In genomic region chr10:114821293-114821914, GRCh38 we compare ENCODE assay signal across 8 cellular contexts. TPM values are rescaled to one million over a fixed set of nuclear protein-coding genes. Genes with fewer than 3 reads are reported as not detected.
DNase-seq lines count a peak whose midpoint lies in the region; ATAC-seq, FAIRE-seq and TF ChIP-seq lines count a peak whose summit lies in the region.

Gene FHIP2A (plus strand): TSS chr10:114821780. CDS start chr10:114822079, 299 bp downstream.

- no peaks in the 10 kb centered on the region for H3K9me3 Mint-ChIP-seq in activated CD4-positive, alpha-beta T cell treated with anti-CD3 and anti-CD28 coated beads for 36 hours (ENCODE audit: low read depth)

- CTCF ChIA-PET in activated CD4-positive, alpha-beta T cell treated with anti-CD3 and anti-CD28 coated beads for 36 hours (lab: Charles Lee): interaction anchor here (0.6 to 2.2 kb wide), 21 partner anchors 9 to 518 kb away, joined by 3 to 11 read pairs (median 3); no protein-coding TSS in a partner anchor

- H3K4me3 Mint-ChIP-seq in activated CD4-positive, alpha-beta T cell treated with anti-CD3 and anti-CD28 coated beads for 36 hours: peak within 1 kb of the TSS; percentile 95

- no peaks in the 10 kb centered on the region; the same call in 1 of the 2 replicates for H3K36me3 ChIP-seq in ACC112 (ENCODE audit: insufficient read depth, low read length)

- peak within 1 kb of the TSS; percentile 96 for H2AFZ ChIP-seq in ACC112 (ENCODE audit: low read length, unreplicated experiment)

- peaks cover 26% of the 10 kb centered on the region for H3K4me1 ChIP-seq in ACC112 (ENCODE audit: control insufficient read depth, insufficient read depth, low read length, unreplicated experiment)

- intact Hi-C loops in activated CD4-positive, alpha-beta T cell treated with anti-CD3 and anti-CD28 coated beads for 36 hours (cut with DNase I, micrococcal nuclease): loop anchor here (2.0 to 10.0 kb wide), 4 partner anchors 113 to 649 kb away; partner anchors contain the start of genes TRUB1 (in 2 of the 2) and CCDC186 (in 1 of the 2)
- intact Hi-C loops in left colon (cut with DNase I, micrococcal nuclease): no loop called here

- POLR2A ChIA-PET in activated CD4-positive, alpha-beta T cell treated with anti-CD3 and anti-CD28 coated beads for 36 hours (lab: Charles Lee): interaction anchor here (1.4 to 1.5 kb wide), 2 partner anchors 116 to 280 kb away, joined by 5 read pairs; partner anchors contain the start of gene TRUB1

- H3K79me2 ChIP-seq in ACC112 (ENCODE audit: control insufficient read depth, insufficient read depth, low read length, unreplicated experiment): peaks cover 47% of the 10 kb centered on the region

- TF ChIP-seq CTCF in choroid plexus epithelial cell (conservative IDR thresholded peaks at IDR 0.05; ENCODE audit: low read depth, low read length): peak; percentile 36

- peaks cover 38% of the 10 kb centered on the region for H3K4me1 Mint-ChIP-seq in activated CD4-positive, alpha-beta T cell treated with anti-CD3 and anti-CD28 coated beads for 36 hours

- peak; percentile 84 for ATAC-seq in HG02970 (IDR thresholded peaks at IDR 0.05; ENCODE audit: low FRiP score, unreplicated experiment)
- ATAC-seq in activated CD4-positive, alpha-beta T cell treated with anti-CD3 and anti-CD28 coated beads for 36 hours: peak; percentile 87
- peak; percentile 88 for ATAC-seq in left colon

- peak within 1 kb of the TSS; percentile 89 for H3K27ac Mint-ChIP-seq in activated CD4-positive, alpha-beta T cell treated with anti-CD3 and anti-CD28 coated beads for 36 hours

- peak; percentile 83 for FAIRE-seq in GM18507 (lab: Jason Lieb, UNC)

- peaks cover 2% of the 10 kb centered on the region for H3K27me3 Mint-ChIP-seq in activated CD4-positive, alpha-beta T cell treated with anti-CD3 and anti-CD28 coated beads for 36 hours

- peaks cover 20% of the 10 kb centered on the region for H3K36me3 Mint-ChIP-seq in activated CD4-positive, alpha-beta T cell treated with anti-CD3 and anti-CD28 coated beads for 36 hours (ENCODE audit: low read depth)

- peak within 1 kb of the TSS; percentile 98 for H3K27ac ChIP-seq in ACC112 (ENCODE audit: low read depth, low read length)

- H3K27me3 ChIP-seq in ACC112 (ENCODE audit: insufficient read depth, low read length): no peaks in the 10 kb centered on the region

- H3K4me3 ChIP-seq in ACC112 (ENCODE audit: low read depth, low read length) (peak within 1 kb of the TSS; percentile 84), choroid plexus epithelial cell (ENCODE audit: low read depth, low read length) (peak within 1 kb of the TSS; percentile 84)

- DNase-seq in GM18507 (ENCODE audit: extremely low spot score, insufficient read length, low read depth): peak; percentile 65
- peak; percentile 36 for DNase-seq in NCI-H2171 treated with DMSO at 0.1 percent for 48 hours (lab: John Stamatoyannopoulos, UW)
- peak; percentile 89 for DNase-seq in activated CD4-positive, alpha-beta T cell treated with anti-CD3 and anti-CD28 coated beads for 36 hours
- DNase-seq in choroid plexus epithelial cell (ENCODE audit: low read depth): peak; percentile 75
- DNase-seq in left colon: peak; percentile 50 to 84
- DNase-seq in stimulated activated CD4-positive, alpha-beta T cell treated with anti-CD3 and anti-CD28 coated beads, Interleukin-2, amount 100 ng/mL, for 24 hours: peak; percentile 84 to 86

RNA-seq across cellular contexts. Expression of gene FHIP2A, which starts in this region (rescaled TPM):
- 10 to 100 TPM; 18.4 to 18.6 TPM for total RNA-seq in activated CD4-positive, alpha-beta T cell treated with anti-CD3 and anti-CD28 coated beads for 36 hours
- total RNA-seq in left colon: 10 to 100 TPM; 15.1 to 15.7 TPM

Comparison
In these comparisons a context has a peak if more than half of its experiments do, and no peak if none do; other contexts are left out.
1. Peak in every context shown above with its lines: DNase-seq, ATAC-seq, H3K4me3 ChIP-seq and H3K27ac ChIP-seq.
2. DNase-seq: peak in every context shown above with its lines; median percentile 89 in activated CD4-positive, alpha-beta T cell treated with anti-CD3 and anti-CD28 coated beads for 36 hours; 85 in stimulated activated CD4-positive, alpha-beta T cell treated with anti-CD3 and anti-CD28 coated beads, Interleukin-2, amount 100 ng/mL, for 24 hours; 75 in choroid plexus epithelial cell; 67 in left colon; 65 in GM18507; 36 in NCI-H2171 treated with DMSO at 0.1 percent for 48 hours.
3. intact Hi-C loops: an anchor here in activated CD4-positive, alpha-beta T cell treated with anti-CD3 and anti-CD28 coated beads for 36 hours (2.0 to 10.0 kb wide); none called in left colon.